26 cellular contexts compared by ENCODE assay signal in genomic region chr20:43720007-43720406, GRCh38. TPM values are rescaled to one million over a fixed set of nuclear protein-coding genes. Genes with fewer than 3 reads are reported as not detected.
DNase-seq lines count a peak whose midpoint lies in the region; ATAC-seq, FAIRE-seq and TF ChIP-seq lines count a peak whose summit lies in the region.
"Had no signal": no experiment of that assay in that cellular context is flagged by ENCODE, and none has a peak within 500 bp of the region (broad histone marks: within the 10 kb centered on the region; RNA-seq: fewer than 3 reads in every experiment).

No MANE protein-coding gene starts in this region.

- no peak for TF ChIP-seq CTCF in CD4-positive, alpha-beta T cell (IDR thresholded peaks at IDR 0.05)
- TF ChIP-seq CTCF in activated B cell treated with CpG ODN at 0.5 μM for 24 hours (IDR thresholded peaks at IDR 0.05): no peak

- CTCF ChIA-PET in activated naive CD4-positive, alpha-beta T cell treated with anti-CD3 and anti-CD28 coated beads for 36 hours (lab: Charles Lee): interaction anchor here (1.0 kb wide), 1 partner anchor 182 kb away, joined by 3 read pairs; no protein-coding TSS in a partner anchor
- CTCF ChIA-PET in CD4-positive, alpha-beta T cell (lab: Charles Lee): no interaction called here
- CTCF ChIA-PET in activated B cell treated with CpG ODN at 0.5 μM for 24 hours (lab: Charles Lee): no interaction called here

- no peak overlapping the region for H3K4me3 Mint-ChIP-seq in activated naive CD4-positive, alpha-beta T cell treated with anti-CD3 and anti-CD28 coated beads for 36 hours
- H3K4me3 Mint-ChIP-seq in CD4-positive, alpha-beta T cell: no peak overlapping the region
- H3K4me3 Mint-ChIP-seq in activated B cell treated with CpG ODN at 0.5 μM for 24 hours: no peak overlapping the region
- H3K4me3 Mint-ChIP-seq in naive thymus-derived CD8-positive, alpha-beta T cell: peak overlapping the region in 3 of 10 donors; percentile 1 to 23 (median 2)

- peaks cover 6% of the 10 kb centered on the region for H3K9me3 Mint-ChIP-seq in activated naive CD4-positive, alpha-beta T cell treated with anti-CD3 and anti-CD28 coated beads for 36 hours
- peaks cover 3 to 12% of the 10 kb centered on the region in 2 donors for H3K9me3 Mint-ChIP-seq in activated naive CD4-positive, alpha-beta T cell treated with anti-CD3 and anti-CD28 coated beads, Interleukin-2, amount 50 U/mL, for 72 hours
- H3K9me3 Mint-ChIP-seq in CD4-positive, alpha-beta T cell: no peaks in the 10 kb centered on the region
- peaks cover 2% of the 10 kb centered on the region for H3K9me3 Mint-ChIP-seq in activated B cell treated with CpG ODN at 0.5 μM for 24 hours
- peaks cover 0 to 2% (median 0%) of the 10 kb centered on the region in 9 donors for H3K9me3 Mint-ChIP-seq in naive thymus-derived CD8-positive, alpha-beta T cell

- no peak for DNase-seq in activated naive CD4-positive, alpha-beta T cell treated with anti-CD3 and anti-CD28 coated beads for 36 hours
- no peak for DNase-seq in activated naive CD4-positive, alpha-beta T cell treated with anti-CD3 and anti-CD28 coated beads, Interleukin-2, amount 50 U/mL, for 72 hours (ENCODE audit: low spot score in 2 of 2)
- DNase-seq in CD4-positive, alpha-beta T cell: no peak
- DNase-seq in activated B cell treated with CpG ODN at 0.5 μM for 24 hours (no peak), NOMO-1 treated with DMSO at 0.1 percent for 48 hours (lab: John Stamatoyannopoulos, UW; ENCODE audit: unreplicated experiment) (no peak), left colon (no peak), frontal cortex (ENCODE audit: low spot score in 2 of 2) (no peak)
- no peak for DNase-seq in naive thymus-derived CD8-positive, alpha-beta T cell
- DNase-seq: 8988T, COR-L47, DMS 273 treated with DMSO at 0.1 percent for 48 hours, DMS79 treated with DMSO at 0.1 percent for 48 hours, MG63, NCI-H1092, NCI-H1436, NCI-H187 treated with DMSO at 0.1 percent for 48 hours, NCI-H2107, NCI-H446 treated with DMSO at 0.1 percent for 48 hours, NCI-H526 treated with DMSO at 0.1 percent for 48 hours, PC-9, RPMI8226, SHP77 had no signal

- H3K9me3 ChIP-seq in CD4-positive, alpha-beta T cell (ENCODE audit: control insufficient read depth, low read length): no peaks in the 10 kb centered on the region
- H3K9me3 ChIP-seq: MG63 had no signal

- no peak for FAIRE-seq in frontal cortex (lab: Jason Lieb, UNC)
- FAIRE-seq: GM12878, H1 had no signal

- POLR2A ChIA-PET in CD4-positive, alpha-beta T cell (lab: Charles Lee): no interaction called here
- POLR2A ChIA-PET in activated B cell treated with CpG ODN at 0.5 μM for 24 hours (lab: Charles Lee): no interaction called here
- POLR2A ChIA-PET in naive thymus-derived CD8-positive, alpha-beta T cell (lab: Charles Lee): interaction anchor here (1.2 to 4.3 kb wide), 2 partner anchors 9 to 25 kb away, joined by 3 to 30 read pairs; partner anchors contain the start of gene GTSF1L

- no peak for ATAC-seq in activated naive CD4-positive, alpha-beta T cell treated with anti-CD3 and anti-CD28 coated beads, Interleukin-2, amount 50 U/mL, for 72 hours
- no peak for ATAC-seq in CD4-positive, alpha-beta T cell (ENCODE audit: poor library complexity)
- ATAC-seq in activated B cell treated with CpG ODN at 0.5 μM for 24 hours (ENCODE audit: low read depth) (no peak), left colon (no peak)
- ATAC-seq in naive thymus-derived CD8-positive, alpha-beta T cell: no peak
- ATAC-seq: GM12878, HCT116 had no signal

- no peaks in the 10 kb centered on the region for H3K27me3 ChIP-seq in CD4-positive, alpha-beta T cell (ENCODE audit: control insufficient read depth, insufficient read depth, low read length)
- H3K27me3 ChIP-seq: MG63 had no signal

- H3K27ac Mint-ChIP-seq in activated naive CD4-positive, alpha-beta T cell treated with anti-CD3 and anti-CD28 coated beads for 36 hours: peak overlapping the region; percentile 21
- peak overlapping the region in 1 of 2 donors; percentile 75 for H3K27ac Mint-ChIP-seq in activated naive CD4-positive, alpha-beta T cell treated with anti-CD3 and anti-CD28 coated beads, Interleukin-2, amount 50 U/mL, for 72 hours
- H3K27ac Mint-ChIP-seq in CD4-positive, alpha-beta T cell: peak overlapping the region; percentile 74
- H3K27ac Mint-ChIP-seq in activated B cell treated with CpG ODN at 0.5 μM for 24 hours: peak overlapping the region; percentile 32
- peak overlapping the region in 9 of 10 donors; percentile 22 to 91 (median 82) for H3K27ac Mint-ChIP-seq in naive thymus-derived CD8-positive, alpha-beta T cell

- H3K27me3 Mint-ChIP-seq in activated naive CD4-positive, alpha-beta T cell treated with anti-CD3 and anti-CD28 coated beads for 36 hours (ENCODE audit: low read depth): no peaks in the 10 kb centered on the region
- no peaks in the 10 kb centered on the region for H3K27me3 Mint-ChIP-seq in CD4-positive, alpha-beta T cell
- H3K27me3 Mint-ChIP-seq in activated B cell treated with CpG ODN at 0.5 μM for 24 hours: no peaks in the 10 kb centered on the region
- H3K27me3 Mint-ChIP-seq in naive thymus-derived CD8-positive, alpha-beta T cell: no peaks in the 10 kb centered on the region

- H3K36me3 Mint-ChIP-seq in activated naive CD4-positive, alpha-beta T cell treated with anti-CD3 and anti-CD28 coated beads for 36 hours (ENCODE audit: low read depth): peaks cover 20% of the 10 kb centered on the region
- H3K36me3 Mint-ChIP-seq in activated naive CD4-positive, alpha-beta T cell treated with anti-CD3 and anti-CD28 coated beads, Interleukin-2, amount 50 U/mL, for 72 hours: peaks cover 0 to 24% of the 10 kb centered on the region in 2 donors
- H3K36me3 Mint-ChIP-seq in CD4-positive, alpha-beta T cell (ENCODE audit: low read depth): no peaks in the 10 kb centered on the region
- peaks cover 41% of the 10 kb centered on the region for H3K36me3 Mint-ChIP-seq in activated B cell treated with CpG ODN at 0.5 μM for 24 hours (ENCODE audit: low read depth)
- H3K36me3 Mint-ChIP-seq in naive thymus-derived CD8-positive, alpha-beta T cell: no peaks in the 10 kb centered on the region

- no peak overlapping the region for H3K27ac ChIP-seq in CD4-positive, alpha-beta T cell (ENCODE audit: low read depth, low read length)
- H3K27ac ChIP-seq: PC-9 had no signal

- intact Hi-C loops in activated naive CD4-positive, alpha-beta T cell treated with anti-CD3 and anti-CD28 coated beads for 36 hours (cut with micrococcal nuclease): loop anchor here (5.0 kb wide), 1 partner anchor 263 kb away; the partner anchor contains the start of gene SRSF6
- intact Hi-C loops in CD4-positive, alpha-beta T cell (cut with DNase I, micrococcal nuclease): loop anchor here in 1 of 2 experiments (5.0 kb wide), 1 partner anchor 53 kb away; the partner anchor contains the start of gene MYBL2
- intact Hi-C loops in activated B cell treated with CpG ODN at 0.5 μM for 24 hours (cut with micrococcal nuclease) (no loop called here), left colon (cut with DNase I, micrococcal nuclease) (no loop called here)

- H3K4me1 Mint-ChIP-seq in activated naive CD4-positive, alpha-beta T cell treated with anti-CD3 and anti-CD28 coated beads for 36 hours (ENCODE audit: low read depth): peaks cover 55% of the 10 kb centered on the region
- peaks cover 61% of the 10 kb centered on the region for H3K4me1 Mint-ChIP-seq in CD4-positive, alpha-beta T cell (ENCODE audit: low read depth)
- peaks cover 19% of the 10 kb centered on the region for H3K4me1 Mint-ChIP-seq in activated B cell treated with CpG ODN at 0.5 μM for 24 hours
- peaks cover 27 to 71% (median 64%) of the 10 kb centered on the region in 4 donors for H3K4me1 Mint-ChIP-seq in naive thymus-derived CD8-positive, alpha-beta T cell

RNA-seq across cellular contexts. Expression of gene GTSF1L, which starts 6.8 kb away (rescaled TPM):
- total RNA-seq in activated naive CD4-positive, alpha-beta T cell treated with anti-CD3 and anti-CD28 coated beads for 36 hours: not detected
- under 1 TPM in 1 of 2 donors, not detected in 1; 0.39 TPM for total RNA-seq in activated naive CD4-positive, alpha-beta T cell treated with anti-CD3 and anti-CD28 coated beads, Interleukin-2, amount 50 U/mL, for 72 hours
- not detected for total RNA-seq in CD4-positive, alpha-beta T cell
- total RNA-seq in activated B cell treated with CpG ODN at 0.5 μM for 24 hours (0.34 and 1.3 TPM in 2 replicates), left colon (not detected), frontal cortex (not detected)
- under 1 TPM; 0.73 to 0.80 TPM for total RNA-seq in naive thymus-derived CD8-positive, alpha-beta T cell
- polyA plus RNA-seq in naive thymus-derived CD8-positive, alpha-beta T cell: 1 to 10 TPM in 1 of 3 donors, under 1 TPM in 2; 0.25 to 1.6 (median 0.97) TPM
- total RNA-seq: H1, LHCN-M2, PC-9 had no signal
- polyA plus RNA-seq: H1 had no signal

RNA-seq across cellular contexts. Expression of gene MYBL2, which starts 53.1 kb away (rescaled TPM):
- total RNA-seq in activated naive CD4-positive, alpha-beta T cell treated with anti-CD3 and anti-CD28 coated beads for 36 hours: 100 to 1,000 TPM; 102 to 106 TPM
- 100 to 1,000 TPM in 1 of 2 donors, 10 to 100 TPM in 1; 82.6 to 140 TPM for total RNA-seq in activated naive CD4-positive, alpha-beta T cell treated with anti-CD3 and anti-CD28 coated beads, Interleukin-2, amount 50 U/mL, for 72 hours
- under 1 TPM; 0.56 to 0.69 TPM for total RNA-seq in CD4-positive, alpha-beta T cell
- total RNA-seq in activated B cell treated with CpG ODN at 0.5 μM for 24 hours: 99.5 and 102 TPM in 2 replicates
- under 1 TPM; 0.13 to 0.27 TPM for total RNA-seq in naive thymus-derived CD8-positive, alpha-beta T cell
- under 1 TPM in 1 of 3 donors, not detected in 2; 0.07 TPM for polyA plus RNA-seq in naive thymus-derived CD8-positive, alpha-beta T cell
- 10 to 100 TPM in 1 of 2 donors, 1 to 10 TPM in 1; 4.6 to 11.7 TPM for total RNA-seq in left colon
- 0.41 TPM for total RNA-seq in frontal cortex
